Comparison of ENCODE assay signal across 1 cellular context in the genomic region with DNA sequence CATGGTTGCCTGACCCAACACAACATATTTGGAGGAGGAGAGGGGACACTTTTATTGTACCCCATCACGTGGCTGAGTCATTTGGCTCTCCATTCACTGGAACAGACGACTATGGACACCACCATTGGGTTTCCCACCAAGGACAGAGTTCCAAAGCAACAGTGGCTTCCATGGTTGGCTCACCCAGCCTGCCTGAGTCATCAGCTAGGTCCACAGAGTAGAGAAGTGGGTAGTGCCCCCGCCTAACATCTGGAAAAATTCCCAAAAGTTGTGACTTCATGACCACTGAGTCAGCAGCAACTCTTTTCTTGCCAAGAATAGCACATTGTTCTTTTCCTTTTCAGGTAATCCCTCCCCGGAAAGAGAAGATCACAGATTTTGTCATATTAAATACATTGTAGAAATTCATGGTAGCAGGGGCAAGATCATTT.
TF ChIP-seq lines count a peak whose summit lies in the region.

No MANE protein-coding gene starts in this region.

TF ChIP-seq in K562, 482 proteins besides CTCF, POLR2A, EP300 and RAD21 (continued from another document):
- TF ChIP-seq, protein P1, sequence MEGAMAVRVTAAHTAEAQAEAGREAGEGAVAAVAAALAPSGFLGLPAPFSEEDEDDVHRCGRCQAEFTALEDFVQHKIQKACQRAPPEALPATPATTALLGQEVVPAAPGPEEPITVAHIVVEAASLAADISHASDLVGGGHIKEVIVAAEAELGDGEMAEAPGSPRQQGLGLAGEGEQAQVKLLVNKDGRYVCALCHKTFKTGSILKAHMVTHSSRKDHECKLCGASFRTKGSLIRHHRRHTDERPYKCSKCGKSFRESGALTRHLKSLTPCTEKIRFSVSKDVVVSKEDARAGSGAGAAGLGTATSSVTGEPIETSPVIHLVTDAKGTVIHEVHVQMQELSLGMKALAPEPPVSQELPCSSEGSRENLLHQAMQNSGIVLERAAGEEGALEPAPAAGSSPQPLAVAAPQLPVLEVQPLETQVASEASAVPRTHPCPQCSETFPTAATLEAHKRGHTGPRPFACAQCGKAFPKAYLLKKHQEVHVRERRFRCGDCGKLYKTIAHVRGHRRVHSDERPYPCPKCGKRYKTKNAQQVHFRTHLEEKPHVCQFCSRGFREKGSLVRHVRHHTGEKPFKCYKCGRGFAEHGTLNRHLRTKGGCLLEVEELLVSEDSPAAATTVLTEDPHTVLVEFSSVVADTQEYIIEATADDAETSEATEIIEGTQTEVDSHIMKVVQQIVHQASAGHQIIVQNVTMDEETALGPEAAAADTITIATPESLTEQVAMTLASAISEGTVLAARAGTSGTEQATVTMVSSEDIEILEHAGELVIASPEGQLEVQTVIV (CRISPR knock-in tag; IDR thresholded peaks at IDR 0.05; ENCODE audit: borderline replicate concordance) = no peak
- TF ChIP-seq FOSL1 (tag; conservative IDR thresholded peaks at IDR 0.05) = peak; percentile 53
- no peak for TF ChIP-seq PRPF4 (IDR thresholded peaks at IDR 0.05; ENCODE audit: insufficient read depth, low read depth, low read length, poor library complexity, severe bottlenecking)
- 0 out of 2 replicates have a peak, but pooled peaks have one; percentile 39 for TF ChIP-seq EHMT2 (IDR thresholded peaks at IDR 0.05)
- TF ChIP-seq, protein P2, sequence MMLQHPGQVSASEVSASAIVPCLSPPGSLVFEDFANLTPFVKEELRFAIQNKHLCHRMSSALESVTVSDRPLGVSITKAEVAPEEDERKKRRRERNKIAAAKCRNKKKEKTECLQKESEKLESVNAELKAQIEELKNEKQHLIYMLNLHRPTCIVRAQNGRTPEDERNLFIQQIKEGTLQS (IDR thresholded peaks at IDR 0.05) = peak; percentile 64
- TF ChIP-seq, protein P2 (CRISPR knock-in tag; conservative IDR thresholded peaks at IDR 0.05) = no peak
- no peak for TF ChIP-seq ZNF12 (CRISPR knock-in tag; IDR thresholded peaks at IDR 0.05)
- no peak for TF ChIP-seq KAT7 (CRISPR knock-in tag; IDR thresholded peaks at IDR 0.05; ENCODE audit: borderline replicate concordance)
- no peak for TF ChIP-seq FOXP1 (CRISPR knock-in tag; IDR thresholded peaks at IDR 0.05)
- 0 out of 2 replicates have a peak, but pooled peaks have one; percentile 23 for TF ChIP-seq SMARCE1 (IDR thresholded peaks at IDR 0.05)
- no peak for TF ChIP-seq FOXJ2 (tag; IDR thresholded peaks at IDR 0.05)
- TF ChIP-seq PHTF2 (CRISPR knock-in tag; IDR thresholded peaks at IDR 0.05) = no peak
- TF ChIP-seq HNRNPH1 (optimal IDR thresholded peaks at IDR 0.05; ENCODE audit: low read depth, low read length) = no peak
- no peak for TF ChIP-seq DPF2 (IDR thresholded peaks at IDR 0.05)
- TF ChIP-seq NR2C2 (CRISPR knock-in tag; IDR thresholded peaks at IDR 0.05) = no peak
- TF ChIP-seq NR2C2 (tag; IDR thresholded peaks at IDR 0.05) = no peak
- 0 out of 2 replicates have a peak, but pooled peaks have one; percentile 17 for TF ChIP-seq BACH1 (tag; IDR thresholded peaks at IDR 0.05)
- no peak for TF ChIP-seq ZNF57 (CRISPR knock-in tag; IDR thresholded peaks at IDR 0.05)
